9 cellular contexts compared by ENCODE assay signal in genomic region chr17:64385187-64386083, GRCh38. TPM values are rescaled to one million over a fixed set of nuclear protein-coding genes. Genes with fewer than 3 reads are reported as not detected.
DNase-seq lines count a peak whose midpoint lies in the region; ATAC-seq, FAIRE-seq and TF ChIP-seq lines count a peak whose summit lies in the region.
"Had no signal": no experiment of that assay in that cellular context is flagged by ENCODE, and none has a peak within 500 bp of the region (broad histone marks: within the 10 kb centered on the region; RNA-seq: fewer than 3 reads in every experiment).

No MANE protein-coding gene starts in this region.

- DNase-seq in AG09319 (ENCODE audit: extremely low read depth, low read depth) (peak; percentile 69), HTR-8/SVneo (ENCODE audit: insufficient read length, low spot score) (peak; percentile 88), hepatic stellate cell (ENCODE audit: low spot score) (peak; percentile 78), H7 (no peak)
- DNase-seq in activated gamma-delta T cell treated with anti-CD3 and anti-CD28 coated beads, Interleukin-2, amount 50 U/mL, for 16 hours (ENCODE audit: low read depth) = peak; percentile 49
- peak; percentile 54 for DNase-seq in stimulated activated CD8-positive, alpha-beta memory T cell treated with anti-CD3 and anti-CD28 coated beads, Interleukin-12 subunit alpha, Interleukin-12 subunit beta, amount 100 ng/mL, for 4 hours (ENCODE audit: low read depth)

- no peak for FAIRE-seq in HTR-8/SVneo (lab: Jason Lieb, UNC)

- H3K36me3 ChIP-seq in H7 (replicated peaks; ENCODE audit: control insufficient read depth, insufficient read depth, low read length) = no peaks in the 10 kb centered on the region

- H3K4me3 ChIP-seq in H7 (ENCODE audit: insufficient read depth, low read depth, low read length) = no peak overlapping the region

- no peak for TF ChIP-seq CTCF in AG09319 (IDR thresholded peaks at IDR 0.05; ENCODE audit: low read depth, low read length)

- no peaks in the 10 kb centered on the region for H3K27me3 ChIP-seq in H7 (ENCODE audit: control insufficient read depth, insufficient read depth, low read length)
- H3K27me3 ChIP-seq: dorsolateral prefrontal cortex had no signal

- ATAC-seq in HG03196 (IDR thresholded peaks at IDR 0.05; ENCODE audit: unreplicated experiment) (no peak), HG03280 (IDR thresholded peaks at IDR 0.05; ENCODE audit: unreplicated experiment) (no peak)

RNA-seq across cellular contexts. Expression of gene PECAM1, which starts 5.2 kb away (rescaled TPM):
- under 0.01 and 0.03 TPM in 2 replicates for total RNA-seq in H7 (2014; rRNA removed; shearing (Covaris generic))
